In the genomic region with DNA sequence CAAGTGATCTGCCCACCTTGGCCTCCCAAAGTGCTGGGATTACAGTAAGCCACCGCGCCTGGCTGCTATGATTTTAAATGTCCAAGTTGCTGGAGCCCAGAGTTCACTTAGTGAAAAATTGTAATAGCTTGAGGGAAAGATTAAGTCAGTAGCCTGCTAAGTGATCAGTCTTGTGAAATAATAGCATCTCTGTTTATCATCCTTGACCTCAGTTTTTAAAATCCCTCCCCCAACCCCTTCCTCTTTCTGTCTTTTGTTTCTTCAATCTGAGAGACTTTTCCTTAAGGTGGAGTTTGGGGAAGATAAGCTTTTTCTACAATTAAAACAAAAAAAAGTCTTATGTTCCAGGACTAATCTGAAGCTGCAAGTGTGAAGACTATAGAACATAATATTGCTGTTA, we compare ENCODE assay signal across 2 cellular contexts.
TF ChIP-seq lines count a peak whose summit lies in the region.

No MANE protein-coding gene starts in this region.

TF ChIP-seq in A549, 52 proteins besides CTCF, POLR2A, EP300 and RAD21 (continued from another document):
- TF ChIP-seq MAFK (IDR thresholded peaks at IDR 0.05; ENCODE audit: partially characterized antibody) (no peak), SMC3 (IDR thresholded peaks at IDR 0.05) (no peak), EHF (CRISPR knock-in tag; IDR thresholded peaks at IDR 0.05) (no peak), KDM1A (IDR thresholded peaks at IDR 0.05; ENCODE audit: low read depth) (no peak), BHLHE40 (IDR thresholded peaks at IDR 0.05; ENCODE audit: low read depth, low read length) (no peak), HOXB13 (CRISPR knock-in tag; IDR thresholded peaks at IDR 0.05; ENCODE audit: low read depth) (no peak), CHD4 (IDR thresholded peaks at IDR 0.05; ENCODE audit: borderline replicate concordance) (no peak), EHMT2 (IDR thresholded peaks at IDR 0.05; ENCODE audit: low read depth) (no peak), FOSL2 (IDR thresholded peaks at IDR 0.05) (no peak), FOSL2 (CRISPR knock-in tag; IDR thresholded peaks at IDR 0.05) (no peak), MYC (IDR thresholded peaks at IDR 0.05; ENCODE audit: borderline replicate concordance, low read length) (no peak), SREBF2 (IDR thresholded peaks at IDR 0.05) (no peak), KDM5A (IDR thresholded peaks at IDR 0.05) (no peak), HDAC2 (IDR thresholded peaks at IDR 0.05) (no peak)
- TF ChIP-seq, protein P1, sequence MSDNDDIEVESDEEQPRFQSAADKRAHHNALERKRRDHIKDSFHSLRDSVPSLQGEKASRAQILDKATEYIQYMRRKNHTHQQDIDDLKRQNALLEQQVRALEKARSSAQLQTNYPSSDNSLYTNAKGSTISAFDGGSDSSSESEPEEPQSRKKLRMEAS (IDR thresholded peaks at IDR 0.05): no peak

TF ChIP-seq in IMR-90, 13 proteins besides CTCF, POLR2A, EP300 and RAD21 (continued from another document):
- TF ChIP-seq FOS (IDR thresholded peaks at IDR 0.05; ENCODE audit: low read depth, low read length) (no peak), MAZ (IDR thresholded peaks at IDR 0.05; ENCODE audit: borderline replicate concordance, low read depth, low read length) (no peak), CEBPB (IDR thresholded peaks at IDR 0.05; ENCODE audit: low read depth, low read length) (peak; percentile 39; the same call in 1 of the 2 replicates), MAFK (IDR thresholded peaks at IDR 0.05; ENCODE audit: low read depth, low read length) (no peak)
TF ChIP-seq in IMR-90: peak in this region for 1.
